ENCODE assay signal across 8 cellular contexts in genomic region chr19:10812902-10813404, GRCh38. TPM values are rescaled to one million over a fixed set of nuclear protein-coding genes. Genes with fewer than 3 reads are reported as not detected.
DNase-seq lines count a peak whose midpoint lies in the region; ATAC-seq and TF ChIP-seq lines count a peak whose summit lies in the region.

No MANE protein-coding gene starts in this region.

- H3K4me3 ChIP-seq in astrocyte of the spinal cord (ENCODE audit: low read depth, low read length) (no peak overlapping the region), left lung (no peak overlapping the region), testis (no peak overlapping the region)

- peak; percentile 82 for DNase-seq in CD1c-positive myeloid dendritic cell (ENCODE audit: extremely low spot score)
- peak; percentile 92 for DNase-seq in MV-4-11 (lab: John Stamatoyannopoulos, UW)
- DNase-seq in astrocyte of the spinal cord (ENCODE audit: low read depth, low spot score) = peak; percentile 91
- peak; percentile 79 to 86 for DNase-seq in left lung
- DNase-seq in testis = peak; percentile 37
- DNase-seq in NCI-H748 (lab: John Stamatoyannopoulos, UW; ENCODE audit: unreplicated experiment) = no peak
- no peak for DNase-seq in D341Med (ENCODE audit: low spot score)

- in situ Hi-C loops in astrocyte of the spinal cord (cut with HindIII; ENCODE audit: low sequenced_read_pairs) = no loop called here

- no peak for TF ChIP-seq CTCF in astrocyte of the spinal cord (IDR thresholded peaks at IDR 0.05; ENCODE audit: low read depth, low read length)
- TF ChIP-seq CTCF in left lung (IDR thresholded peaks at IDR 0.05) = no peak
- no peak for TF ChIP-seq CTCF in testis (IDR thresholded peaks at IDR 0.05)

- H3K4me1 ChIP-seq in left lung = peaks cover 0 to 77% of the 10 kb centered on the region in 2 donors
- peaks cover under 1% of the 10 kb centered on the region for H3K4me1 ChIP-seq in testis

- peak overlapping the region; percentile 10 to 90 for H3K27ac ChIP-seq in left lung
- H3K27ac ChIP-seq in testis = no peak overlapping the region

- peak; percentile 63 for ATAC-seq in left lung
- no peak for ATAC-seq in GM18502 (IDR thresholded peaks at IDR 0.05; ENCODE audit: poor library complexity, unreplicated experiment)

- no peaks in the 10 kb centered on the region for H3K9me3 ChIP-seq in left lung
- H3K9me3 ChIP-seq in testis = no peaks in the 10 kb centered on the region

- TF ChIP-seq POLR2A in testis (IDR thresholded peaks at IDR 0.05) = no peak

- intact Hi-C loops in left lung (cut with DNase I) (no loop called here), testis (cut with DNase I; ENCODE audit: low total_unique reads) (no loop called here)

- H3K27me3 ChIP-seq in left lung (no peaks in the 10 kb centered on the region), testis (no peaks in the 10 kb centered on the region)

- WGBS in testis, 2 donors = 66 to 80% methylated on average over 9 of the region's 9 CpGs

- H3K36me3 ChIP-seq in left lung (peaks cover 0 to 99% of the 10 kb centered on the region in 2 donors), testis (ENCODE audit: low read depth, missing control alignments) (no peaks in the 10 kb centered on the region)

RNA-seq across cellular contexts. Expression of gene TMED1, which starts 23.1 kb away (rescaled TPM):
- total RNA-seq in left lung (10 to 100 TPM; 25.4 to 27.0 TPM), testis (10 to 100 TPM; 34.0 to 59.3 TPM)
- 30.2 TPM for polyA plus RNA-seq in testis (ENCODE audit: insufficient read depth, low read depth, low replicate concordance)

RNA-seq across cellular contexts. Expression of gene C19orf38, which starts 35.3 kb away (rescaled TPM):
- total RNA-seq in left lung = 10 to 100 TPM in 1 of 2 donors, 1 to 10 TPM in 1; 3.2 to 11.8 TPM
- 10 to 100 TPM; 17.4 to 21.0 TPM for total RNA-seq in testis
- polyA plus RNA-seq in testis (ENCODE audit: insufficient read depth, low read depth, low replicate concordance) = 19.3 TPM

RNA-seq across cellular contexts. Expression of gene CARM1, which starts 58.4 kb away (rescaled TPM):
- total RNA-seq in left lung (10 to 100 TPM; 34.4 to 37.1 TPM), testis (10 to 100 TPM; 79.5 to 82.4 TPM)
- polyA plus RNA-seq in testis (ENCODE audit: insufficient read depth, low read depth, low replicate concordance) = 110 TPM

Comparison
In these comparisons a context has a peak if more than half of its experiments do, and no peak if none do; other contexts are left out.
1. DNase-seq: peak in CD1c-positive myeloid dendritic cell (single experiment), MV-4-11 (single experiment), astrocyte of the spinal cord (single experiment), left lung (2 of 2) and testis (single experiment); none in NCI-H748 (single experiment) and D341Med (single experiment).
2. H3K27ac ChIP-seq: peak in left lung (2 of 2); none in testis (0 of 2).